Comparison of ENCODE assay signal across 1 cellular context in the genomic region with DNA sequence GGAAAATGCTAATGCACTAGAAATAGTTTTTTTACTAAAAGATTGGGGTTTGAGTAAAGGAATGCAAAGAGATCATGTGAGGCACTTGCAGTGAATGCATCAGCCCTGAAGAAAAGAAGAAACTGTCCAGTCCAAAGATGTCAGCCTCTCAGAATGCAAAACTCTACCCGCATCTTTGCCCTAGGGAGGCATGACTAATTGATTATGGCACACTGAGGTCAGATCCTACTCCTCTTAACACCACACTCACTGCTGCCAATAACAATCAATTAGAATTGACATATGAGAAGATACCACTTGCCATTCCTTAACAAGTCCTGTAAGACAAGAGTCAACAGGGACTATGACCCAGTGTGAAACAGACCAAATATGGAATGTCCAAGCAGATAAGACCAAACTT.
TF ChIP-seq lines count a peak whose summit lies in the region.

No MANE protein-coding gene starts in this region.

TF ChIP-seq in IMR-90, 13 proteins besides CTCF, POLR2A, EP300 and RAD21 (continued from another document):
- TF ChIP-seq, protein P1, sequence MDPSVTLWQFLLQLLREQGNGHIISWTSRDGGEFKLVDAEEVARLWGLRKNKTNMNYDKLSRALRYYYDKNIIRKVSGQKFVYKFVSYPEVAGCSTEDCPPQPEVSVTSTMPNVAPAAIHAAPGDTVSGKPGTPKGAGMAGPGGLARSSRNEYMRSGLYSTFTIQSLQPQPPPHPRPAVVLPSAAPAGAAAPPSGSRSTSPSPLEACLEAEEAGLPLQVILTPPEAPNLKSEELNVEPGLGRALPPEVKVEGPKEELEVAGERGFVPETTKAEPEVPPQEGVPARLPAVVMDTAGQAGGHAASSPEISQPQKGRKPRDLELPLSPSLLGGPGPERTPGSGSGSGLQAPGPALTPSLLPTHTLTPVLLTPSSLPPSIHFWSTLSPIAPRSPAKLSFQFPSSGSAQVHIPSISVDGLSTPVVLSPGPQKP (IDR thresholded peaks at IDR 0.05; ENCODE audit: borderline replicate concordance, low read depth, low read length), result no peak
- no peak for TF ChIP-seq MAZ (IDR thresholded peaks at IDR 0.05; ENCODE audit: borderline replicate concordance, low read depth, low read length)
- no peak for TF ChIP-seq RFX5 (IDR thresholded peaks at IDR 0.05; ENCODE audit: low read depth, low read length)
- no peak for TF ChIP-seq CHD1 (IDR thresholded peaks at IDR 0.05; ENCODE audit: low read depth, low read length)
- no peak for TF ChIP-seq SMC3 (IDR thresholded peaks at IDR 0.05; ENCODE audit: low read depth, low read length)
- TF ChIP-seq NFE2L2 (IDR thresholded peaks at IDR 0.05; ENCODE audit: low read depth, low read length), result no peak
